8 cellular contexts compared by ENCODE assay signal in the genomic region with DNA sequence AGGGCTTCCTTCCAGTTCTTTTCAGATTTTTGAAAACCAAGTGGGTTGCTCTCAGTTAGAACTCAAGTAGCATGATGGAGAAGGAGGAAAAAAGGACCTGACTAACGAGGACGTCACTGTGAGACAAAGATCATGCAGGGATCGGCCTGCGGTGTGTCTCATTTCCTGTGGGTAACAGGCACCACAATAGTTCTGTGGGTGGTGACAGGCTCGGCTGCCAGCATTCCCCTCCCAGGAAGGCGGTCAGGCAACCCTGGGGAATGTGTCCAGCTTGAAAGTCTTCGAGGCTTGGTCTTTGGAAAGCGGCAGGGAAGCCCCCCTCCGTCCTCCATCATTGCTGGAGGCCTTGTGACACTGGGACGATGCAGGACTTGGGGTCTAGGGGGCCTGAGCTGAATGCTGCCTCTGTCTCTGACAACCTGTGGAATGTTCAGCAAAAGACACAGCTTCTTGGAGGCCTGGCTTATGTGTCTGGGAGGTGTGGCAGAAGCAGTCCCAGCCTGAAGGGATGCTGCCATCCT.
DNase-seq lines count a peak whose midpoint lies in the region; ATAC-seq and TF ChIP-seq lines count a peak whose summit lies in the region.

No MANE protein-coding gene starts in this region.

- no peak for TF ChIP-seq CTCF in SK-N-SH (IDR thresholded peaks at IDR 0.05)

- H3K27me3 ChIP-seq in SK-N-SH (ENCODE audit: insufficient read depth), result no peaks in the 10 kb centered on the region

- H3K4me3 ChIP-seq in SK-N-SH (ENCODE audit: low read depth in 2 of 2, low read length in 1 of 2), result 0 out of 4 replicates have a peak overlapping the region, but pooled peaks of 1 of the 2 experiments have one; percentile 8

- peak overlapping the region; percentile 79 for H2AFZ ChIP-seq in SK-N-SH (ENCODE audit: low read depth)

- TF ChIP-seq EP300 in SK-N-SH (IDR thresholded peaks at IDR 0.05; ENCODE audit: borderline replicate concordance in 1 of 2, low read depth in 1 of 2, low read length in 1 of 2), result peak in 1 of 2 experiments; percentile 43; a peak in 1 of 4 replicates

- H3K9me2 ChIP-seq in SK-N-SH, result no peaks in the 10 kb centered on the region

- POLR2A ChIA-PET in SK-N-SH (lab: Yijun Ruan, JAX), result no interaction called here

- no peak for TF ChIP-seq RAD21 in SK-N-SH (IDR thresholded peaks at IDR 0.05; ENCODE audit: low read length)

- peaks cover 5 to 19% of the 10 kb centered on the region in 2 experiments; a peak in 2 of 4 replicates for H3K4me1 ChIP-seq in SK-N-SH (ENCODE audit: control insufficient read depth in 1 of 2, insufficient read depth in 2 of 2, low read depth in 1 of 2, low read length in 1 of 2)

- WGBS in SK-N-SH (ENCODE audit: low lambda C conversion rate), result 20% methylated on average over 6 of the region's 10 CpGs

- no peak for DNase-seq in SK-N-SH
- peak; percentile 65 for DNase-seq in activated naive CD4-positive, alpha-beta T cell treated with anti-CD3 and anti-CD28 coated beads, Interleukin-2, amount 50 U/mL, for 16 hours
- DNase-seq in left kidney (ENCODE audit: low read depth, low spot score), result peak; percentile 29
- DNase-seq in stimulated activated CD8-positive, alpha-beta memory T cell treated with anti-CD3 and anti-CD28 coated beads, Interleukin-4, amount 100 ng/mL, for 1 hour (ENCODE audit: low read depth in 2 of 2, low spot score in 1 of 2), result peak; percentile 47 to 55
- DNase-seq in foreskin melanocyte, result no peak
- DNase-seq in NCI-H187 treated with DMSO at 0.1 percent for 48 hours (lab: John Stamatoyannopoulos, UW), result no peak

- H3K4me2 ChIP-seq in SK-N-SH, result peak overlapping the region; percentile 51

- no peaks in the 10 kb centered on the region for H3K79me2 ChIP-seq in SK-N-SH (ENCODE audit: insufficient read depth)

- no peaks in the 10 kb centered on the region for H3K9me3 ChIP-seq in SK-N-SH

- H3K36me3 ChIP-seq in SK-N-SH (replicated peaks in 1 of 2; ENCODE audit: control insufficient read depth in 1 of 2, insufficient read depth in 2 of 2, low read length in 1 of 2), result no peaks in the 10 kb centered on the region

- peak; percentile 91 for ATAC-seq in GM18907 (IDR thresholded peaks at IDR 0.05; ENCODE audit: unreplicated experiment)
- ATAC-seq in HG03097 (IDR thresholded peaks at IDR 0.05; ENCODE audit: low FRiP score, unreplicated experiment), result peak; percentile 78

- peaks cover 6% of the 10 kb centered on the region for H3F3A ChIP-seq in SK-N-SH (replicated peaks; ENCODE audit: insufficient read depth)

- H3K9ac ChIP-seq in SK-N-SH, result peak overlapping the region; percentile 32; the same call in 1 of the 2 replicates

- peak overlapping the region in 1 of 2 experiments; percentile 65; a peak in 2 of 4 replicates for H3K27ac ChIP-seq in SK-N-SH (ENCODE audit: low read depth in 2 of 2, low read length in 1 of 2)

- no peaks in the 10 kb centered on the region for H4K20me1 ChIP-seq in SK-N-SH (ENCODE audit: insufficient read depth)

- CTCF ChIA-PET in SK-N-SH (lab: Yijun Ruan, JAX), result interaction anchor here (0.6 to 1.5 kb wide), 4 partner anchors 20 to 370 kb away, joined by 3 to 4 read pairs (median 4); no protein-coding TSS in a partner anchor

TF ChIP-seq in SK-N-SH, 30 proteins besides CTCF, POLR2A, EP300 and RAD21:
- TF ChIP-seq FOSL2 (IDR thresholded peaks at IDR 0.05; ENCODE audit: borderline replicate concordance, low read depth) (peak; percentile 36; the same call in 1 of the 2 replicates), GATA2 (CRISPR knock-in tag; IDR thresholded peaks at IDR 0.05) (no peak), NFIC (IDR thresholded peaks at IDR 0.05; ENCODE audit: borderline replicate concordance) (peak; percentile 35; the same call in 1 of the 2 replicates), TCF12 (IDR thresholded peaks at IDR 0.05) (peak; percentile 60), CHD2 (IDR thresholded peaks at IDR 0.05; ENCODE audit: low read length, partially characterized antibody) (no peak)
- TF ChIP-seq, protein P1, sequence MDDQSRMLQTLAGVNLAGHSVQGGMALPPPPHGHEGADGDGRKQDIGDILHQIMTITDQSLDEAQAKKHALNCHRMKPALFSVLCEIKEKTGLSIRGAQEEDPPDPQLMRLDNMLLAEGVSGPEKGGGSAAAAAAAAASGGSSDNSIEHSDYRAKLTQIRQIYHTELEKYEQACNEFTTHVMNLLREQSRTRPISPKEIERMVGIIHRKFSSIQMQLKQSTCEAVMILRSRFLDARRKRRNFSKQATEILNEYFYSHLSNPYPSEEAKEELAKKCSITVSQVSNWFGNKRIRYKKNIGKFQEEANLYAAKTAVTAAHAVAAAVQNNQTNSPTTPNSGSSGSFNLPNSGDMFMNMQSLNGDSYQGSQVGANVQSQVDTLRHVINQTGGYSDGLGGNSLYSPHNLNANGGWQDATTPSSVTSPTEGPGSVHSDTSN (IDR thresholded peaks at IDR 0.05), result peak; percentile 60
- TF ChIP-seq, protein P2, sequence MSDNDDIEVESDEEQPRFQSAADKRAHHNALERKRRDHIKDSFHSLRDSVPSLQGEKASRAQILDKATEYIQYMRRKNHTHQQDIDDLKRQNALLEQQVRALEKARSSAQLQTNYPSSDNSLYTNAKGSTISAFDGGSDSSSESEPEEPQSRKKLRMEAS (IDR thresholded peaks at IDR 0.05; ENCODE audit: low read depth), result peak; percentile 77
TF ChIP-seq in SK-N-SH: peak in this region for 5.

Comparison
In these comparisons a context has a peak if more than half of its experiments do, and no peak if none do; other contexts are left out.
1. DNase-seq: peak in activated naive CD4-positive, alpha-beta T cell treated with anti-CD3 and anti-CD28 coated beads, Interleukin-2, amount 50 U/mL, for 16 hours (single experiment), left kidney (single experiment) and stimulated activated CD8-positive, alpha-beta memory T cell treated with anti-CD3 and anti-CD28 coated beads, Interleukin-4, amount 100 ng/mL, for 1 hour (2 of 2); none in SK-N-SH (single experiment), foreskin melanocyte (single experiment) and NCI-H187 treated with DMSO at 0.1 percent for 48 hours (single experiment).